ENCODE assay signal across 1 cellular context in genomic region chr15:40936234-40936708, GRCh38.
TF ChIP-seq lines count a peak whose summit lies in the region.

No MANE protein-coding gene starts in this region.

TF ChIP-seq in H1, 55 proteins besides CTCF, POLR2A, EP300 and RAD21:
- TF ChIP-seq NANOG (IDR thresholded peaks at IDR 0.05; ENCODE audit: insufficient read depth, low read depth, low read length, poor library complexity, severe bottlenecking) (no peak), MAFK (IDR thresholded peaks at IDR 0.05; ENCODE audit: low read depth, low read length) (no peak), E2F6 (IDR thresholded peaks at IDR 0.05) (no peak), SRF (IDR thresholded peaks at IDR 0.05; ENCODE audit: low read depth, low read length) (no peak), TAF1 (IDR thresholded peaks at IDR 0.05; ENCODE audit: low read depth, low read length) (no peak), CHD2 (IDR thresholded peaks at IDR 0.05; ENCODE audit: low read length) (no peak), CHD7 (IDR thresholded peaks at IDR 0.05; ENCODE audit: insufficient replicate concordance, low read length) (no peak), POLR2AphosphoS5 (IDR thresholded peaks at IDR 0.05; ENCODE audit: low read depth, low read length) (no peak), BRCA1 (IDR thresholded peaks at IDR 0.05; ENCODE audit: low read depth, low read length) (no peak), CEBPB (IDR thresholded peaks at IDR 0.05; ENCODE audit: low read depth, low read length) (no peak), TCF12 (IDR thresholded peaks at IDR 0.05; ENCODE audit: low read depth, low read length) (no peak), JUND (IDR thresholded peaks at IDR 0.05; ENCODE audit: low read length) (no peak), JUN (IDR thresholded peaks at IDR 0.05; ENCODE audit: low read depth, low read length) (no peak), KDM4A (IDR thresholded peaks at IDR 0.05; ENCODE audit: low read depth, low read length, severe bottlenecking) (no peak), NRF1 (IDR thresholded peaks at IDR 0.05; ENCODE audit: low read depth, low read length) (no peak), TEAD4 (IDR thresholded peaks at IDR 0.05; ENCODE audit: low read depth, low read length) (no peak), SIN3A (conservative IDR thresholded peaks at IDR 0.05 in 1 of 2, IDR thresholded peaks at IDR 0.05 in 1 of 2; ENCODE audit: low read depth in 1 of 2, low read length in 2 of 2) (no peak)
TF ChIP-seq in H1: peak in this region for 0.
